Comparison of ENCODE assay signal across 27 cellular contexts in genomic region chr3:178226094-178226493, GRCh38.
"Had no signal": no experiment of that assay in that cellular context is flagged by ENCODE, and none has a peak within 500 bp of the region (broad histone marks: within the 10 kb centered on the region; RNA-seq: fewer than 3 reads in every experiment).

No MANE protein-coding gene starts in this region.

- H3K36me3 ChIP-seq: stomach, suprapubic skin, thoracic aorta, thyroid gland, tibial artery, tibial nerve, transverse colon, upper lobe of left lung, upper lobe of right lung, uterus, vagina had no signal

- H3K27ac ChIP-seq: stomach, suprapubic skin, testis, thoracic aorta, thyroid gland, tibial artery, tibial nerve, transverse colon, upper lobe of left lung, upper lobe of right lung, uterus, vagina had no signal

- H3K4me3 ChIP-seq: stomach, suprapubic skin, testis, thoracic aorta, thyroid gland, tibial artery, tibial nerve, transverse colon, upper lobe of left lung, upper lobe of right lung, uterus, vagina had no signal

- DNase-seq: stimulated activated CD4-positive, alpha-beta T cell treated with anti-CD3 and anti-CD28 coated beads, Interleukin-2, amount 100 ng/mL, for 48 hours; stimulated activated CD4-positive, alpha-beta T cell treated with anti-CD3 and anti-CD28 coated beads, Interleukin-4, amount 100 ng/mL, for 1 hour; stimulated activated CD4-positive, alpha-beta T cell treated with anti-CD3 and anti-CD28 coated beads, Interleukin-4, amount 100 ng/mL, for 24 hours; stimulated activated CD4-positive, alpha-beta T cell treated with anti-CD3 and anti-CD28 coated beads, Interleukin-4, amount 100 ng/mL, for 4 hours; stimulated activated CD8-positive, alpha-beta memory T cell treated with anti-CD3 and anti-CD28 coated beads, Interleukin-4, amount 100 ng/mL, for 48 hours; stimulated activated naive B cell treated with anti-CD40 and anti-IgM and Interleukin-4, amounts not matched to agents 10 μg/mL and 1 μg/mL and 100 μg/mL, for 72 hours; stimulated activated naive CD4-positive, alpha-beta T cell; stimulated activated naive CD4-positive, alpha-beta T cell treated with Interleukin-2 at 50 U/mL for 16 hours; stimulated activated naive CD8-positive, alpha-beta T cell treated with anti-CD3 and anti-CD28 coated beads, Interleukin-15, amount 100 ng/mL, for 72 hours; stimulated activated naive CD8-positive, alpha-beta T cell treated with anti-CD3 and anti-CD28 coated beads, Interleukin-15, Interleukin-2, amounts not matched to agents 100 U/mL and 50 U/mL, for 24 hours; stomach; substantia nigra; testis; thyroid gland; tibial artery; transverse colon; trophoblast cell; upper lobe of left lung; upper lobe of right lung; uterus had no signal

- H3K9me3 ChIP-seq: stomach, suprapubic skin, testis, thoracic aorta, thyroid gland, tibial artery, tibial nerve, transverse colon, upper lobe of left lung, upper lobe of right lung, uterus, vagina had no signal

- ATAC-seq: stimulated activated effector memory CD8-positive, alpha-beta T cell treated with anti-CD3 and anti-CD28 coated beads, Interleukin-12 subunit alpha, Interleukin-12 subunit beta, amount 100 ng/mL, for 72 hours; stimulated activated memory B cell treated with anti-CD40 and anti-IgM and Interleukin-4, amounts not matched to agents 10 μg/mL and 1 μg/mL and 100 μg/mL, for 72 hours; stimulated activated naive B cell treated with anti-CD40 and anti-IgM and Interleukin-4, amounts not matched to agents 10 μg/mL and 1 μg/mL and 100 μg/mL, for 72 hours; stimulated activated naive CD8-positive, alpha-beta T cell treated with anti-CD3 and anti-CD28 coated beads, Interleukin-15, amount 100 ng/mL, for 72 hours; stimulated activated naive CD8-positive, alpha-beta T cell treated with anti-CD3 and anti-CD28 coated beads, Interleukin-15, Interleukin-2, amounts not matched to agents 100 U/mL and 50 U/mL, for 24 hours; upper lobe of right lung had no signal

- H3K27me3 ChIP-seq: stomach, suprapubic skin, testis, thyroid gland, tibial artery, tibial nerve, transverse colon, upper lobe of left lung, upper lobe of right lung, uterus, vagina had no signal

- H3K4me1 ChIP-seq: stomach, suprapubic skin, testis, thyroid gland, tibial artery, tibial nerve, transverse colon, upper lobe of left lung, upper lobe of right lung, uterus, vagina had no signal

- FAIRE-seq: urothelium cell line had no signal
